Comparison of ENCODE assay signal across 8 cellular contexts in the genomic region with DNA sequence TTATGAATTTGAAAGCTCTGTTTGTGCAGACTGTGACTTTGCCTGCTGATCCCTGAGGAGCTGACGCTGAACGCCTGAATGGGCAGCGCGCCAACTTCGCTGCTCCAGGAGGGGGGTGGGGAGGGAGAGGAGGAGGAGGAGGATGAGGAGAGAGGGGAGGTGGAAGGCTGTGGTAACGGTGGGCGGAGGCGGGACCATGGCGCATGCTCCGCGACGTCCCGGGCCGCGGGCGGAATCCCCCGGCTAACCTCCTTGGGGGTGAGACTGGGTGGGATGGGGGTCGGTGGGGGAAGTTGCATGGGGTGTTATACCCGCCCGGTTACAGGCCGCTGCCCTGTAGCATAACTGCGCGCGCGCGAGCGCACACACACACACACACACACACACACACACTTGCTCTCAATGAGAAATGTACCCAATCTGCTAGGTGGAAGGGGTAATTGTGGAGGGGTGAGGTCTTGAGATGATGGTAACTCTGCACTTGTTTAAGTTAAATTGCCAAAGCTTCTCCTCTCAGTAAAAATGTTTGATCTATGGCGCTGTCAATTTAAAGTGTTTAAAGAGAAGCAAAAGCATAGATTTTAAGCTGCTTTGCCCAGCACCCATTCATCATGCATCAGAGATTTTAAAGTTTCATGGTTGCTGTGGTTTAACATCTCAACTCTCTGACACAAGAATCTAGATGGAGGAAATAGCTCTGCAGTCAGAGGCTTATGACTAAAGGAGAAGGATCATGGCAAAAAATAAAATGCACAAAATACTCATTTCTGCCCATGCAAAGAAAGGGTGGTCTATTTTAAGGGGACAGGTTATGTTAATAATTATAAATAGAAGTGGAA.
DNase-seq lines count a peak whose midpoint lies in the region; ATAC-seq and TF ChIP-seq lines count a peak whose summit lies in the region.

No MANE protein-coding gene starts in this region.

- WGBS in SK-N-SH (ENCODE audit: low lambda C conversion rate), result 7% methylated on average over 11 of the region's 28 CpGs

- H3K9ac ChIP-seq in SK-N-SH, result peak overlapping the region; percentile 40

- ATAC-seq in GM18858 (IDR thresholded peaks at IDR 0.05; ENCODE audit: unreplicated experiment) (peak; percentile 69), HG03196 (IDR thresholded peaks at IDR 0.05; ENCODE audit: unreplicated experiment) (peak; percentile 60)

- H2AFZ ChIP-seq in SK-N-SH (ENCODE audit: low read depth), result peak overlapping the region; percentile 89

- no peaks in the 10 kb centered on the region for H3K9me3 ChIP-seq in SK-N-SH

- H3K4me3 ChIP-seq in SK-N-SH (ENCODE audit: low read depth in 2 of 2, low read length in 1 of 2) (peak overlapping the region; percentile 47 to 62), choroid plexus epithelial cell (ENCODE audit: low read depth, low read length) (peak overlapping the region; percentile 71)

- no peaks in the 10 kb centered on the region for H3K36me3 ChIP-seq in SK-N-SH (replicated peaks in 1 of 2; ENCODE audit: control insufficient read depth in 1 of 2, insufficient read depth in 2 of 2, low read length in 1 of 2)

- TF ChIP-seq RAD21 in SK-N-SH (IDR thresholded peaks at IDR 0.05; ENCODE audit: low read length), result no peak

- H4K20me1 ChIP-seq in SK-N-SH (ENCODE audit: insufficient read depth), result no peaks in the 10 kb centered on the region

- peak overlapping the region; percentile 80 for H3K4me2 ChIP-seq in SK-N-SH

- DNase-seq in AG08396 (ENCODE audit: low spot score) (peak; percentile 65), SK-N-SH (peak; percentile 87), choroid plexus epithelial cell (ENCODE audit: low read depth) (peak; percentile 79), middle frontal gyrus (ENCODE audit: extremely low spot score, low spot score) (no peak)
- peak; percentile 25 for DNase-seq in stimulated activated CD4-positive, alpha-beta T cell treated with anti-CD3 and anti-CD28 coated beads, Interleukin-4, amount 100 ng/mL, for 1 hour

- H3K27me3 ChIP-seq in SK-N-SH (ENCODE audit: insufficient read depth), result no peaks in the 10 kb centered on the region
- H3K27me3 ChIP-seq in layer of hippocampus (ENCODE audit: control insufficient read depth, insufficient read depth, low read length), result peaks cover 2% of the 10 kb centered on the region

- no peak for TF ChIP-seq CTCF in SK-N-SH (IDR thresholded peaks at IDR 0.05)
- TF ChIP-seq CTCF in choroid plexus epithelial cell (conservative IDR thresholded peaks at IDR 0.05; ENCODE audit: low read depth, low read length), result no peak

- peaks cover 0 to 3% of the 10 kb centered on the region in 2 experiments; a peak in 1 of 4 replicates for H3K4me1 ChIP-seq in SK-N-SH (ENCODE audit: control insufficient read depth in 1 of 2, insufficient read depth in 2 of 2, low read depth in 1 of 2, low read length in 1 of 2)

- H3K27ac ChIP-seq in SK-N-SH (ENCODE audit: low read depth in 2 of 2, low read length in 1 of 2) (no peak overlapping the region), layer of hippocampus (ENCODE audit: low read depth, low read length) (peak overlapping the region; percentile 57)

- POLR2A ChIA-PET in SK-N-SH (lab: Yijun Ruan, JAX), result no interaction called here

- no peaks in the 10 kb centered on the region for H3K79me2 ChIP-seq in SK-N-SH (ENCODE audit: insufficient read depth)

- CTCF ChIA-PET in SK-N-SH (lab: Yijun Ruan, JAX), result interaction anchor here (0.7 to 1.2 kb wide), 2 partner anchors 11 to 309 kb away, joined by 3 read pairs; no protein-coding TSS in a partner anchor

- TF ChIP-seq EP300 in SK-N-SH (IDR thresholded peaks at IDR 0.05; ENCODE audit: borderline replicate concordance in 1 of 2, low read depth in 1 of 2, low read length in 1 of 2), result no peak

- peaks cover 5% of the 10 kb centered on the region for H3F3A ChIP-seq in SK-N-SH (replicated peaks; ENCODE audit: insufficient read depth)

- H3K9me2 ChIP-seq in SK-N-SH, result no peaks in the 10 kb centered on the region

TF ChIP-seq in SK-N-SH, 30 proteins besides CTCF, POLR2A, EP300 and RAD21:
- TF ChIP-seq TCF12 (IDR thresholded peaks at IDR 0.05), result no peak
- peak; percentile 41; the same call in 1 of the 2 replicates for TF ChIP-seq NRF1 (IDR thresholded peaks at IDR 0.05; ENCODE audit: low read depth, low read length)
- TF ChIP-seq NFIC (IDR thresholded peaks at IDR 0.05; ENCODE audit: borderline replicate concordance), result peak; percentile 79
- no peak for TF ChIP-seq GABPA (IDR thresholded peaks at IDR 0.05; ENCODE audit: low read depth)
- no peak for TF ChIP-seq POLR2AphosphoS5 (IDR thresholded peaks at IDR 0.05; ENCODE audit: low read depth, low read length)
- no peak for TF ChIP-seq RXRA (IDR thresholded peaks at IDR 0.05; ENCODE audit: borderline replicate concordance, low read depth)
- TF ChIP-seq, protein P1, sequence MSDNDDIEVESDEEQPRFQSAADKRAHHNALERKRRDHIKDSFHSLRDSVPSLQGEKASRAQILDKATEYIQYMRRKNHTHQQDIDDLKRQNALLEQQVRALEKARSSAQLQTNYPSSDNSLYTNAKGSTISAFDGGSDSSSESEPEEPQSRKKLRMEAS (IDR thresholded peaks at IDR 0.05; ENCODE audit: low read depth), result no peak
